Comparison of ENCODE assay signal across 8 cellular contexts in the genomic region with DNA sequence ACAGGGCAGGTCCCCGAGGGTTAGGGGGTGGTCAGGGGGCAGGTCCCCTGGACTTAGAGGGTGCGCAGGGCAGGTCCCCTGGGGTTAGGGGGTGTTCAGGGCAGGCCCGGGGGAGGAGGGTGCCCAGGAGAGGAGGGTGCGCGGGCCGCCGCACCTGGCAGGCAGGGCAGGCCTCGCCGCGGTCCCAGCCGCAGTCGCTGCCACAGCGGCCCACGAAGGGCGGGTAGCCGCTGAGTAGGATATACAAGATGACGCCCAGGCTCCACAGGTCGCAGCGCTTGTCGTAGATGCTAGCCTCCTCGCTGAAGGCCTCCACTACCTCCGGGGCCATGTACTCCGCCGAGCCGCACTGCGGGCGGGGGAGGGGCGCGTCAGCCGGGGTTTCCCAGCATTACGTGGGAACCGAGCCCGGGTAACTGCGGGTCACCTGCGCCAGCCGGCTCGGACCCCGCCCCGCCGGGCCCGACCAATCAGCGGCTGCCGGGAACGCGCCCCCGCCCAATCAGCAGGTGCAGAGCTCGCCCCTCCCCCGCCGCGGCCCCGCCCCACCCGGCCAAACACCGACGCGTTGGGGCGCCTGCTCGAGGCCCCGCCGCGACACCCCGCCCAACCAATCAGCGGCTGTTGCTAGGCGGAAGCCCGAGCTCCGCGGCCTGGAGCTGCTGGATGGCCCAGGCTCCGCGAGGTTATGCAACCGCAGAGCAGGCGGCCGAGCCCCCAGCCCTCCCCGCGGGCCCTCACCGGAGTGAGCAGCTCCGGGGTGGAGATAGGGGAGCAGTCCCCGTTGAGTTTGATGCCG. TPM values are rescaled to one million over a fixed set of nuclear protein-coding genes. Genes with fewer than 3 reads are reported as not detected.
A peak's percentile ranks its signal among the peaks of the same experiment; 100 is the strongest.
DNase-seq lines count a peak whose midpoint lies in the region; ATAC-seq and TF ChIP-seq lines count a peak whose summit lies in the region.

No MANE protein-coding gene starts in this region.

- ATAC-seq in HG03064 (IDR thresholded peaks at IDR 0.05; ENCODE audit: low read depth, unreplicated experiment) = peak; percentile 31

- TF ChIP-seq POLR2A in GM18526 (IDR thresholded peaks at IDR 0.05; ENCODE audit: extremely low read depth, insufficient read length) = peak; percentile 49

- peak; percentile 96 for DNase-seq in NCI-H2196 (lab: John Stamatoyannopoulos, UW; ENCODE audit: unreplicated experiment)
- DNase-seq in activated CD4-positive, CD25-positive, alpha-beta regulatory T cell treated with anti-CD3 and anti-CD28 coated beads, Interleukin-2, amount 50 U/mL, for 72 hours = peak; percentile 100
- peak; percentile 94 for DNase-seq in cerebellar cortex (ENCODE audit: low spot score)
- DNase-seq in islet precursor cell = peak; percentile 98
- DNase-seq in stimulated activated CD4-positive, alpha-beta T cell treated with anti-CD3 and anti-CD28 coated beads, Interleukin-12 subunit alpha, Interleukin-12 subunit beta, amount 100 ng/mL, for 48 hours (ENCODE audit: low read depth in 2 of 3, low spot score in 1 of 3) = peak; percentile 97 to 100 (median 99)
- no peak for DNase-seq in H4 (ENCODE audit: low spot score)

RNA-seq across cellular contexts. Expression of gene MKNK2, which starts 9.2 kb away (rescaled TPM):
- 33.9 and 49.6 TPM in 2 replicates for total RNA-seq in H4 (2014; rRNA removed; shearing (Covaris generic))

RNA-seq across cellular contexts. Expression of gene BTBD2, which starts 26.4 kb away (rescaled TPM):
- total RNA-seq in H4 (2014; rRNA removed; shearing (Covaris generic)) = 37.6 and 40.1 TPM in 2 replicates

RNA-seq across cellular contexts. Expression of gene MOB3A, which starts 54.2 kb away (rescaled TPM):
- total RNA-seq in H4 (2014; rRNA removed; shearing (Covaris generic)) = 3.8 and 9.0 TPM in 2 replicates

RNA-seq across cellular contexts. Expression of gene IZUMO4, which starts 54.8 kb away (rescaled TPM):
- 1.3 and 4.2 TPM in 2 replicates for total RNA-seq in H4 (2014; rRNA removed; shearing (Covaris generic))
